In the genomic region with DNA sequence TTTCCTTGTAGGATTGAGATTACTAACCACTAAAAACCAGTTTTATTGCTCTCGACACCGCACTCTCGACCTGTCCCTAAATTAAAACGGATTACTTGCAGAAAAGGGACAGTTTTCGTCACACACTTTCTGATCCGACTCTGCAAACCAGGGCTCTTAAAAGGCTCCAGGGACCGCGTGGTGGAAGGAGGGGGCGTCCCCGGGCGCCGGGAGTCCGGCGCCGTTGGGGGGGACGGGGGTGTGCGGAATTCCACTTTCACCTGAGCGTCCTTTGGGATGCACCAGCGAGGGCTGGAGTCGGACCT, we compare ENCODE assay signal across 8 cellular contexts. TPM values are rescaled to one million over a fixed set of nuclear protein-coding genes. Genes with fewer than 3 reads are reported as not detected.
DNase-seq lines count a peak whose midpoint lies in the region; ATAC-seq, FAIRE-seq and TF ChIP-seq lines count a peak whose summit lies in the region.

No MANE protein-coding gene starts in this region.

- TF ChIP-seq CTCF in C4-2B (conservative IDR thresholded peaks at IDR 0.05): no peak
- no peak for TF ChIP-seq CTCF in HFFc6 (IDR thresholded peaks at IDR 0.05)
- TF ChIP-seq CTCF in activated B cell treated with CpG ODN at 0.5 μM for 24 hours (IDR thresholded peaks at IDR 0.05): no peak
- no peak for TF ChIP-seq CTCF in fibroblast of villous mesenchyme (IDR thresholded peaks at IDR 0.05; ENCODE audit: insufficient read depth, low read depth, low read length)
- TF ChIP-seq CTCF in pancreas (IDR thresholded peaks at IDR 0.05): no peak

- no peaks in the 10 kb centered on the region for H3K27me3 ChIP-seq in pancreas

- POLR2A ChIA-PET in activated B cell treated with CpG ODN at 0.5 μM for 24 hours (lab: Charles Lee): interaction anchor here (0.6 kb wide), 1 partner anchor 51 kb away, joined by 4 read pairs; no protein-coding TSS in a partner anchor

- 1% methylated on average over 20 of the region's 20 CpGs for WGBS in pancreas, 2 donors

- CTCF ChIA-PET in activated B cell treated with CpG ODN at 0.5 μM for 24 hours (lab: Charles Lee): no interaction called here

- H3K27me3 Mint-ChIP-seq in HFFc6 (ENCODE audit: insufficient read depth): peaks cover 26% of the 10 kb centered on the region
- H3K27me3 Mint-ChIP-seq in activated B cell treated with CpG ODN at 0.5 μM for 24 hours: peaks cover 31% of the 10 kb centered on the region

- peak overlapping the region; percentile 77 for H3K4me3 Mint-ChIP-seq in HFFc6
- peak overlapping the region; percentile 83 for H3K4me3 Mint-ChIP-seq in activated B cell treated with CpG ODN at 0.5 μM for 24 hours

- intact Hi-C loops in activated B cell treated with CpG ODN at 0.5 μM for 24 hours (cut with micrococcal nuclease) (loop anchor here (10.0 kb wide), 1 partner anchor 397 kb away; a partner anchor contains a TSS), pancreas (cut with DNase I) (no loop called here)

- H3K27ac ChIP-seq in C4-2B: peak overlapping the region; percentile 58
- H3K27ac ChIP-seq in pancreas: peak overlapping the region; percentile 86 to 91 (median 88)

- DNase-seq in HFFc6 (no peak), activated B cell treated with CpG ODN at 0.5 μM for 24 hours (no peak), fibroblast of villous mesenchyme (ENCODE audit: low read depth) (peak; percentile 11), pancreas (peak in 1 of 6 donors; percentile 61), NCI-H510A treated with DMSO at 0.1 percent for 48 hours (lab: John Stamatoyannopoulos, UW) (no peak)

- H3K4me1 Mint-ChIP-seq in HFFc6 (ENCODE audit: low read depth): peaks cover 10% of the 10 kb centered on the region
- peaks cover 23% of the 10 kb centered on the region for H3K4me1 Mint-ChIP-seq in activated B cell treated with CpG ODN at 0.5 μM for 24 hours

- peaks cover 0 to 4% (median 0%) of the 10 kb centered on the region in 3 donors for H3K4me1 ChIP-seq in pancreas

- H3K4me3 ChIP-seq in fibroblast of villous mesenchyme (ENCODE audit: low read depth, low read length) (peak overlapping the region; percentile 69), pancreas (peak overlapping the region; percentile 39 to 65 (median 58))

- H3K9me3 ChIP-seq in pancreas: no peaks in the 10 kb centered on the region

- no peak for ATAC-seq in activated B cell treated with CpG ODN at 0.5 μM for 24 hours (ENCODE audit: low read depth)
- ATAC-seq in pancreas: peak in 3 of 4 donors; percentile 16 to 41 (median 36)
- ATAC-seq in HG02623 (IDR thresholded peaks at IDR 0.05; ENCODE audit: unreplicated experiment): no peak
- ATAC-seq in GM18498 (IDR thresholded peaks at IDR 0.05; ENCODE audit: unreplicated experiment): no peak

- H3K9me3 Mint-ChIP-seq in HFFc6: no peaks in the 10 kb centered on the region
- H3K9me3 Mint-ChIP-seq in activated B cell treated with CpG ODN at 0.5 μM for 24 hours: peaks cover 3% of the 10 kb centered on the region

- H3K36me3 Mint-ChIP-seq in HFFc6 (ENCODE audit: low read depth) (no peaks in the 10 kb centered on the region), activated B cell treated with CpG ODN at 0.5 μM for 24 hours (ENCODE audit: low read depth) (no peaks in the 10 kb centered on the region)

- H3K36me3 ChIP-seq in pancreas: no peaks in the 10 kb centered on the region

- H3K27ac Mint-ChIP-seq in HFFc6 (no peak overlapping the region), activated B cell treated with CpG ODN at 0.5 μM for 24 hours (peak overlapping the region; percentile 46)

- FAIRE-seq in pancreas (lab: Jason Lieb, UNC): no peak

RNA-seq across cellular contexts. Expression of a gene that starts 0.7 kb away (rescaled TPM):
- not detected for total RNA-seq in HFFc6 (2021; fragmentation: NEBNext Ultra II Directional; extraction: Animal tissue kit (Norgen Biotek cat#: 25700))
- total RNA-seq in activated B cell treated with CpG ODN at 0.5 μM for 24 hours (0.15 TPM in 1 of 2 replicates, not detected in the other), fibroblast of villous mesenchyme (not detected in 2 replicates), pancreas (under 1 TPM; 0.05 to 0.25 (median 0.09) TPM)
- polyA plus RNA-seq in pancreas: under 1 TPM; 0.08 to 0.33 TPM

RNA-seq across cellular contexts. Expression of a gene that starts 44.2 kb away (rescaled TPM):
- not detected for total RNA-seq in HFFc6 (2021; fragmentation: NEBNext Ultra II Directional; extraction: Animal tissue kit (Norgen Biotek cat#: 25700))
- total RNA-seq in activated B cell treated with CpG ODN at 0.5 μM for 24 hours (not detected in 2 replicates), fibroblast of villous mesenchyme (not detected in 2 replicates), pancreas (not detected)
- polyA plus RNA-seq in pancreas: not detected

RNA-seq across cellular contexts. Expression of a gene that starts 49.2 kb away (rescaled TPM):
- not detected for total RNA-seq in HFFc6 (2021; fragmentation: NEBNext Ultra II Directional; extraction: Animal tissue kit (Norgen Biotek cat#: 25700))
- total RNA-seq in activated B cell treated with CpG ODN at 0.5 μM for 24 hours (0.13 and 0.17 TPM in 2 replicates), fibroblast of villous mesenchyme (0.64 TPM in 1 of 2 replicates, not detected in the other), pancreas (1 to 10 TPM; 1.1 to 1.9 (median 1.4) TPM)
- polyA plus RNA-seq in pancreas: 1 to 10 TPM; 1.1 to 2.3 TPM

Comparison
In these comparisons a context has a peak if more than half of its experiments do, and no peak if none do; other contexts are left out.
1. ATAC-seq: peak in pancreas (3 of 4); none in activated B cell treated with CpG ODN at 0.5 μM for 24 hours (single experiment), HG02623 (single experiment) and GM18498 (single experiment).